In genomic region chr12:44694027-44694426, GRCh38 we compare ENCODE assay signal across 1 cellular context.
TF ChIP-seq lines count a peak whose summit lies in the region.

No MANE protein-coding gene starts in this region.

TF ChIP-seq in WTC11, 78 proteins besides CTCF, POLR2A, EP300 and RAD21 (continued from another document):
- TF ChIP-seq, protein P1, sequence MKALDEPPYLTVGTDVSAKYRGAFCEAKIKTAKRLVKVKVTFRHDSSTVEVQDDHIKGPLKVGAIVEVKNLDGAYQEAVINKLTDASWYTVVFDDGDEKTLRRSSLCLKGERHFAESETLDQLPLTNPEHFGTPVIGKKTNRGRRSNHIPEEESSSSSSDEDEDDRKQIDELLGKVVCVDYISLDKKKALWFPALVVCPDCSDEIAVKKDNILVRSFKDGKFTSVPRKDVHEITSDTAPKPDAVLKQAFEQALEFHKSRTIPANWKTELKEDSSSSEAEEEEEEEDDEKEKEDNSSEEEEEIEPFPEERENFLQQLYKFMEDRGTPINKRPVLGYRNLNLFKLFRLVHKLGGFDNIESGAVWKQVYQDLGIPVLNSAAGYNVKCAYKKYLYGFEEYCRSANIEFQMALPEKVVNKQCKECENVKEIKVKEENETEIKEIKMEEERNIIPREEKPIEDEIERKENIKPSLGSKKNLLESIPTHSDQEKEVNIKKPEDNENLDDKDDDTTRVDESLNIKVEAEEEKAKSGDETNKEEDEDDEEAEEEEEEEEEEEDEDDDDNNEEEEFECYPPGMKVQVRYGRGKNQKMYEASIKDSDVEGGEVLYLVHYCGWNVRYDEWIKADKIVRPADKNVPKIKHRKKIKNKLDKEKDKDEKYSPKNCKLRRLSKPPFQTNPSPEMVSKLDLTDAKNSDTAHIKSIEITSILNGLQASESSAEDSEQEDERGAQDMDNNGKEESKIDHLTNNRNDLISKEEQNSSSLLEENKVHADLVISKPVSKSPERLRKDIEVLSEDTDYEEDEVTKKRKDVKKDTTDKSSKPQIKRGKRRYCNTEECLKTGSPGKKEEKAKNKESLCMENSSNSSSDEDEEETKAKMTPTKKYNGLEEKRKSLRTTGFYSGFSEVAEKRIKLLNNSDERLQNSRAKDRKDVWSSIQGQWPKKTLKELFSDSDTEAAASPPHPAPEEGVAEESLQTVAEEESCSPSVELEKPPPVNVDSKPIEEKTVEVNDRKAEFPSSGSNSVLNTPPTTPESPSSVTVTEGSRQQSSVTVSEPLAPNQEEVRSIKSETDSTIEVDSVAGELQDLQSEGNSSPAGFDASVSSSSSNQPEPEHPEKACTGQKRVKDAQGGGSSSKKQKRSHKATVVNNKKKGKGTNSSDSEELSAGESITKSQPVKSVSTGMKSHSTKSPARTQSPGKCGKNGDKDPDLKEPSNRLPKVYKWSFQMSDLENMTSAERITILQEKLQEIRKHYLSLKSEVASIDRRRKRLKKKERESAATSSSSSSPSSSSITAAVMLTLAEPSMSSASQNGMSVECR (CRISPR knock-in tag; IDR thresholded peaks at IDR 0.05; ENCODE audit: borderline replicate concordance), result no peak
- TF ChIP-seq, protein P2, sequence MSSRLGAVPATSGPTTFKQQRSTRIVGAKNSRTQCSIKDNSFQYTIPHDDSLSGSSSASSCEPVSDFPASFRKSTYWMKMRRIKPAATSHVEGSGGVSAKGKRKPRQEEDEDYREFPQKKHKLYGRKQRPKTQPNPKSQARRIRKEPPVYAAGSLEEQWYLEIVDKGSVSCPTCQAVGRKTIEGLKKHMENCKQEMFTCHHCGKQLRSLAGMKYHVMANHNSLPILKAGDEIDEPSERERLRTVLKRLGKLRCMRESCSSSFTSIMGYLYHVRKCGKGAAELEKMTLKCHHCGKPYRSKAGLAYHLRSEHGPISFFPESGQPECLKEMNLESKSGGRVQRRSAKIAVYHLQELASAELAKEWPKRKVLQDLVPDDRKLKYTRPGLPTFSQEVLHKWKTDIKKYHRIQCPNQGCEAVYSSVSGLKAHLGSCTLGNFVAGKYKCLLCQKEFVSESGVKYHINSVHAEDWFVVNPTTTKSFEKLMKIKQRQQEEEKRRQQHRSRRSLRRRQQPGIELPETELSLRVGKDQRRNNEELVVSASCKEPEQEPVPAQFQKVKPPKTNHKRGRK (CRISPR knock-in tag; IDR thresholded peaks at IDR 0.05; ENCODE audit: borderline replicate concordance), result no peak
- no peak for TF ChIP-seq ZNF317 (CRISPR knock-in tag; IDR thresholded peaks at IDR 0.05; ENCODE audit: borderline replicate concordance, low read depth)
- TF ChIP-seq ZNF263 (CRISPR knock-in tag; IDR thresholded peaks at IDR 0.05; ENCODE audit: low read depth), result no peak
- TF ChIP-seq NFYB (CRISPR knock-in tag; conservative IDR thresholded peaks at IDR 0.05; ENCODE audit: low read depth), result no peak
- TF ChIP-seq FOXP1 (CRISPR knock-in tag; IDR thresholded peaks at IDR 0.05; ENCODE audit: borderline replicate concordance), result no peak
- no peak for TF ChIP-seq NFATC4 (CRISPR knock-in tag; IDR thresholded peaks at IDR 0.05)
- no peak for TF ChIP-seq SMAD4 (CRISPR knock-in tag; IDR thresholded peaks at IDR 0.05)
